ENCODE assay signal across 9 cellular contexts in genomic region chr6:26272171-26272631, GRCh38.
A peak's percentile ranks its signal among the peaks of the same experiment; 100 is the strongest.
DNase-seq lines count a peak whose midpoint lies in the region; ATAC-seq and TF ChIP-seq lines count a peak whose summit lies in the region.
"Had no signal": no experiment of that assay in that cellular context is flagged by ENCODE, and none has a peak within 500 bp of the region (broad histone marks: within the 10 kb centered on the region; RNA-seq: fewer than 3 reads in every experiment).

No MANE protein-coding gene starts in this region.

- H3K9me3 ChIP-seq in SJSA1 (replicated peaks): no peaks in the 10 kb centered on the region

- DNase-seq in GM12865 (ENCODE audit: low read depth): peak; percentile 76
- peak in 1 of 2 experiments; percentile 60 for DNase-seq in SJSA1 (ENCODE audit: low read depth in 1 of 2, low spot score in 2 of 2)
- DNase-seq in MCF 10A (ENCODE audit: unreplicated experiment): peak; percentile 66
- peak; percentile 50 for DNase-seq in left lobe of liver (ENCODE audit: low spot score)
- peak; percentile 30 for DNase-seq in stimulated activated naive CD4-positive, alpha-beta T cell treated with Interleukin-2 at 50 U/mL for 16 hours (lab: John Stamatoyannopoulos, UW)
- no peak for DNase-seq in SHP77 (lab: John Stamatoyannopoulos, UW)
- no peak for DNase-seq in hepatic stellate cell (ENCODE audit: low spot score)

- peak overlapping the region; percentile 94 for H3K27ac ChIP-seq in SJSA1

- no peaks in the 10 kb centered on the region for H3K9me3 Mint-ChIP-seq in MCF 10A (ENCODE audit: unreplicated experiment)

- no peaks in the 10 kb centered on the region for H3K27me3 ChIP-seq in SJSA1 (replicated peaks)

- H3K4me1 Mint-ChIP-seq in MCF 10A (ENCODE audit: insufficient read depth, unreplicated experiment): peaks cover 6% of the 10 kb centered on the region

- H3K27ac Mint-ChIP-seq in MCF 10A (ENCODE audit: low read depth, unreplicated experiment): no peak overlapping the region

- POLR2A ChIA-PET in MCF 10A (lab: Yijun Ruan, JAX): interaction anchor here (0.6 to 11.7 kb wide), 52 partner anchors 9 to 1622 kb away, joined by 3 to 405 read pairs (median 8); partner anchors contain the start of gene HMGN4

- H3K4me1 ChIP-seq in SJSA1 (replicated peaks): peaks cover 19% of the 10 kb centered on the region

- no TSS peak for BruUV-seq in MCF 10A (replicated peaks; lab: Mats Ljungman, UMichigan)

- intact Hi-C loops in MCF 10A (cut with micrococcal nuclease): loop anchor here (1.0 to 5.0 kb wide), 7 partner anchors 13 to 860 kb away; a partner anchor contains a TSS

- peak; percentile 24 for ATAC-seq in HG02763 (IDR thresholded peaks at IDR 0.05; ENCODE audit: unreplicated experiment)
- peak; percentile 40 for ATAC-seq in left lobe of liver

- H3K36me3 ChIP-seq in SJSA1: 0 out of 2 replicates have a peak, but pooled peaks cover 3% of the 10 kb centered on the region

- TF ChIP-seq CTCF in GM12865 (IDR thresholded peaks at IDR 0.05; ENCODE audit: insufficient read depth, low read depth, low read length, missing control alignments) (no peak), MCF 10A (IDR thresholded peaks at IDR 0.05; ENCODE audit: unreplicated experiment) (no peak)

- CTCF ChIA-PET in MCF 10A (lab: Yijun Ruan, JAX): interaction anchor here (0.5 to 3.6 kb wide), 8 partner anchors 12 to 940 kb away, joined by 3 to 15 read pairs (median 3); a partner anchor contains a TSS

- no peaks in the 10 kb centered on the region for H3K27me3 Mint-ChIP-seq in MCF 10A (ENCODE audit: insufficient read depth, unreplicated experiment)

- H3K4me3 Mint-ChIP-seq in MCF 10A (ENCODE audit: unreplicated experiment): no peak overlapping the region

- H3K4me3 ChIP-seq in GM12865 (ENCODE audit: low read depth, low read length) (peak overlapping the region; percentile 93), SJSA1 (peak overlapping the region; percentile 52)
- H3K4me3 ChIP-seq: SK-N-MC had no signal

- no peaks in the 10 kb centered on the region for H3K36me3 Mint-ChIP-seq in MCF 10A (ENCODE audit: insufficient read depth, unreplicated experiment)

Comparison
In these comparisons a context has a peak if more than half of its experiments do, and no peak if none do; other contexts are left out.
1. DNase-seq: peak in GM12865 (single experiment), MCF 10A (single experiment), left lobe of liver (single experiment) and stimulated activated naive CD4-positive, alpha-beta T cell treated with Interleukin-2 at 50 U/mL for 16 hours (single experiment); none in SHP77 (0 of 2) and hepatic stellate cell (single experiment).